ENCODE assay signal across 8 cellular contexts in the genomic region with DNA sequence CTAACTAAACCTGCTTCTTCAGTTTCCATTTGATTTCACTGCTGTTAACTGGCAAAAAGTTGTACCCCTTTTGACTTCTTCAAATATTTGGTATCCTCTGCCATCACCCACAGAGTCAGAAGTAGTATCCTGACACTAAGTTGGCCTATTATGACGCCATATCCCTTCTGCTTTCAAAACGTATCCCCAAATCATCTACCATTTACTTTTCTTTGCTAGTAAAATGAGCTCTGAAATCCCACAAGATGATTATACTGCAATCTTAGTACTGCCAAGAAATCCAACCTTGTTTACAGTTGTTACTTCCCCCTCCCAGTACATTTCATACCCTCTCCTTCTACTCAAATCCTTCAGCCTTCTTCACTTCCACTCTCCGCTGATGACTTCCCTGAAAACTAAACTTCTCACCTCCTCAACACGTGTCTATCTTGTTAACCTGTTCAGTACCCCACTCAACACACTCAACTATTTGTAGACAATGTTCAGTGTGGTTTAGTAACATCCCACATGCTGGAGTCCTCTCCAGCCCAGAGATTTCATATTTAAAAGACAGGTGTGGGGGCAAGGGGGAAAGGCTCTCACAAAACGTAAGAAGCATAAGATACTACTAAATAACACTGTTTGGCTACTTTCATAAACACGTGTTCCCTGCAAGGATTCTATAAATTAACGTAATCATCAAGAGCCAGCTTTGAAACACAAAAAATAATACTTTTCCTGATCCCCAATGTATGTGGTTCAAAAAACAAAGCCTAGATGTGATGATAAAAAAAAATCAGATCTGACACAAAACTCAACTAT.
A peak's percentile ranks its signal among the peaks of the same experiment; 100 is the strongest.
DNase-seq lines count a peak whose midpoint lies in the region; TF ChIP-seq lines count a peak whose summit lies in the region.

No MANE protein-coding gene starts in this region.

- H3K4me3 ChIP-seq in fibroblast of pulmonary artery (replicated peaks; ENCODE audit: low read depth, low read length): peak overlapping the region; percentile 84
- H3K4me3 ChIP-seq in rectal smooth muscle tissue (ENCODE audit: low read length): peak overlapping the region; percentile 85

- no peaks in the 10 kb centered on the region for H3K27me3 ChIP-seq in rectal smooth muscle tissue (ENCODE audit: control insufficient read depth, insufficient read depth, low read length)

- peak; percentile 0 for DNase-seq in NCI-H146 treated with DMSO at 0.1 percent for 48 hours (lab: John Stamatoyannopoulos, UW; ENCODE audit: unreplicated experiment)
- no peak for DNase-seq in NCI-H146 (lab: John Stamatoyannopoulos, UW)
- DNase-seq in SKM-1 (lab: John Stamatoyannopoulos, UW; ENCODE audit: unreplicated experiment): peak; percentile 52
- DNase-seq in fibroblast of pulmonary artery (ENCODE audit: low read depth): peak; percentile 10
- no peak for DNase-seq in stimulated activated naive CD4-positive, alpha-beta T cell (lab: John Stamatoyannopoulos, UW)
- no peak for DNase-seq in NCI-H2227 treated with DMSO at 0.1 percent for 48 hours (lab: John Stamatoyannopoulos, UW)
- DNase-seq in COLO829 (ENCODE audit: low spot score): no peak

- no peak for TF ChIP-seq CTCF in fibroblast of pulmonary artery (IDR thresholded peaks at IDR 0.05; ENCODE audit: low read length, missing control alignments)

- H3K36me3 ChIP-seq in rectal smooth muscle tissue (ENCODE audit: control insufficient read depth, insufficient read depth, low read length): peaks cover 3% of the 10 kb centered on the region

- H3K4me1 ChIP-seq in rectal smooth muscle tissue (ENCODE audit: control insufficient read depth, insufficient read depth, low read length): peaks cover 6% of the 10 kb centered on the region

- no peak overlapping the region for H3K9ac ChIP-seq in rectal smooth muscle tissue (ENCODE audit: low read length)

- H3K27ac ChIP-seq in rectal smooth muscle tissue (ENCODE audit: low read depth, low read length): no peak overlapping the region

Comparison
In these comparisons a context has a peak if more than half of its experiments do, and no peak if none do; other contexts are left out.
1. DNase-seq: peak in NCI-H146 treated with DMSO at 0.1 percent for 48 hours (single experiment), SKM-1 (single experiment) and fibroblast of pulmonary artery (single experiment); none in NCI-H146 (single experiment), stimulated activated naive CD4-positive, alpha-beta T cell (0 of 6), NCI-H2227 treated with DMSO at 0.1 percent for 48 hours (single experiment) and COLO829 (single experiment).